6 cellular contexts compared by ENCODE assay signal in genomic region chr1:80836505-80836904, GRCh38.
"Had no signal": no experiment of that assay in that cellular context is flagged by ENCODE, and none has a peak within 500 bp of the region (broad histone marks: within the 10 kb centered on the region; RNA-seq: fewer than 3 reads in every experiment).

No MANE protein-coding gene starts in this region.

- H3K27ac ChIP-seq: HL-60 had no signal

- H3K4me3 ChIP-seq: K562 had no signal

- ATAC-seq: HepG2, K562 had no signal

- DNase-seq: IMR-90, KBM-7, KG1 had no signal
